Comparison of ENCODE assay signal across 8 cellular contexts in genomic region chr17:2214047-2214717, GRCh38.
DNase-seq lines count a peak whose midpoint lies in the region; ATAC-seq and TF ChIP-seq lines count a peak whose summit lies in the region.

No MANE protein-coding gene starts in this region.

- TF ChIP-seq CTCF in BJ (IDR thresholded peaks at IDR 0.05; ENCODE audit: insufficient read depth, low read depth, low read length) = no peak
- no peak for TF ChIP-seq CTCF in MM.1S (IDR thresholded peaks at IDR 0.05; ENCODE audit: low read length)
- TF ChIP-seq CTCF in cardiac fibroblast (IDR thresholded peaks at IDR 0.05; ENCODE audit: low read depth, low read length) = no peak

- H4K20me1 ChIP-seq in MM.1S (ENCODE audit: insufficient read depth, low read length) = no peaks in the 10 kb centered on the region

- H3K9me2 ChIP-seq in MM.1S (replicated peaks; ENCODE audit: insufficient read depth, low read length) = no peaks in the 10 kb centered on the region

- H3K27me3 ChIP-seq in BJ (ENCODE audit: control insufficient read depth, insufficient read depth, low read length) (no peaks in the 10 kb centered on the region), MM.1S (replicated peaks; ENCODE audit: insufficient read depth, low read length) (no peaks in the 10 kb centered on the region)

- peaks cover 22% of the 10 kb centered on the region for H3K4me1 ChIP-seq in MM.1S (ENCODE audit: low read length)

- DNase-seq in BJ (ENCODE audit: low read depth) = no peak
- DNase-seq in MM.1S = no peak
- DNase-seq in cardiac fibroblast (ENCODE audit: low read depth in 2 of 2) = peak; percentile 95
- no peak for DNase-seq in left lobe of liver (ENCODE audit: low spot score)
- no peak for DNase-seq in NCI-H526 (lab: John Stamatoyannopoulos, UW)

- H3K9me3 Mint-ChIP-seq in stimulated activated memory B cell treated with anti-CD40 and anti-IgM and Interleukin-4, amounts not matched to agents 10 μg/mL and 1 μg/mL and 100 μg/mL, for 72 hours = peaks cover 3% of the 10 kb centered on the region

- no peak overlapping the region for H3K4me3 Mint-ChIP-seq in stimulated activated memory B cell treated with anti-CD40 and anti-IgM and Interleukin-4, amounts not matched to agents 10 μg/mL and 1 μg/mL and 100 μg/mL, for 72 hours

- H3K27ac Mint-ChIP-seq in stimulated activated memory B cell treated with anti-CD40 and anti-IgM and Interleukin-4, amounts not matched to agents 10 μg/mL and 1 μg/mL and 100 μg/mL, for 72 hours = peak overlapping the region; percentile 89

- peaks cover 42% of the 10 kb centered on the region for H3K79me2 ChIP-seq in MM.1S (ENCODE audit: low read length)

- H3K36me3 Mint-ChIP-seq in stimulated activated memory B cell treated with anti-CD40 and anti-IgM and Interleukin-4, amounts not matched to agents 10 μg/mL and 1 μg/mL and 100 μg/mL, for 72 hours = peaks cover 18% of the 10 kb centered on the region

- no peaks in the 10 kb centered on the region; the same call in 1 of the 2 replicates for H3K36me3 ChIP-seq in BJ (ENCODE audit: control insufficient read depth, insufficient read depth, low read length)
- no peaks in the 10 kb centered on the region for H3K36me3 ChIP-seq in MM.1S (replicated peaks; ENCODE audit: insufficient read depth, low read length)

- H3K27ac ChIP-seq in MM.1S (ENCODE audit: low read length) = peak overlapping the region; percentile 97

- peak overlapping the region; percentile 76; the same call in 1 of the 2 replicates for H3K9ac ChIP-seq in MM.1S (ENCODE audit: low read length)

- CTCF ChIA-PET in BJ (lab: Yijun Ruan, JAX) = interaction anchor here (1.1 to 3.2 kb wide), 14 partner anchors 9 to 160 kb away, joined by 3 to 19 read pairs (median 5); partner anchors contain the start of gene HIC1

- H3K4me3 ChIP-seq in BJ (ENCODE audit: low read depth, low read length) = peak overlapping the region; percentile 20
- H3K4me3 ChIP-seq in MM.1S (ENCODE audit: low read length) = peak overlapping the region; percentile 49; the same call in 1 of the 2 replicates
- H3K4me3 ChIP-seq in cardiac fibroblast (replicated peaks in 1 of 2; ENCODE audit: low read depth in 2 of 2, low read length in 2 of 2) = peak overlapping the region in 1 of 2 donors; percentile 36

- H2AFZ ChIP-seq in MM.1S (ENCODE audit: low read length) = 0 out of 2 replicates have a peak overlapping the region, but pooled peaks have one; percentile 13

- POLR2A ChIA-PET in BJ (lab: Charles Lee) = interaction anchor here (1.1 to 1.2 kb wide), 2 partner anchors 16 to 22 kb away, joined by 3 read pairs; no protein-coding TSS in a partner anchor

- no peaks in the 10 kb centered on the region for H3K27me3 Mint-ChIP-seq in stimulated activated memory B cell treated with anti-CD40 and anti-IgM and Interleukin-4, amounts not matched to agents 10 μg/mL and 1 μg/mL and 100 μg/mL, for 72 hours

- peak; percentile 53 for ATAC-seq in left lobe of liver
- no peak for ATAC-seq in stimulated activated memory B cell treated with anti-CD40 and anti-IgM and Interleukin-4, amounts not matched to agents 10 μg/mL and 1 μg/mL and 100 μg/mL, for 72 hours
- no peak for ATAC-seq in HG03159 (IDR thresholded peaks at IDR 0.05; ENCODE audit: unreplicated experiment)
- no peak for ATAC-seq in GM19395 (IDR thresholded peaks at IDR 0.05; ENCODE audit: unreplicated experiment)

- peak overlapping the region; percentile 86 for H3K4me2 ChIP-seq in MM.1S (ENCODE audit: low read depth, low read length)

- H3F3A ChIP-seq in MM.1S (ENCODE audit: insufficient read depth, low read length) = peaks cover 27% of the 10 kb centered on the region

- H3K9me3 ChIP-seq in MM.1S (replicated peaks; ENCODE audit: insufficient read depth, low read length) = no peaks in the 10 kb centered on the region

- H3K4me1 Mint-ChIP-seq in stimulated activated memory B cell treated with anti-CD40 and anti-IgM and Interleukin-4, amounts not matched to agents 10 μg/mL and 1 μg/mL and 100 μg/mL, for 72 hours = peaks cover 22% of the 10 kb centered on the region

Comparison
In these comparisons a context has a peak if more than half of its experiments do, and no peak if none do; other contexts are left out.
1. DNase-seq: peak in cardiac fibroblast (2 of 2); none in BJ (single experiment), MM.1S (single experiment), left lobe of liver (single experiment) and NCI-H526 (0 of 2).